21 cellular contexts compared by ENCODE assay signal in the genomic region with DNA sequence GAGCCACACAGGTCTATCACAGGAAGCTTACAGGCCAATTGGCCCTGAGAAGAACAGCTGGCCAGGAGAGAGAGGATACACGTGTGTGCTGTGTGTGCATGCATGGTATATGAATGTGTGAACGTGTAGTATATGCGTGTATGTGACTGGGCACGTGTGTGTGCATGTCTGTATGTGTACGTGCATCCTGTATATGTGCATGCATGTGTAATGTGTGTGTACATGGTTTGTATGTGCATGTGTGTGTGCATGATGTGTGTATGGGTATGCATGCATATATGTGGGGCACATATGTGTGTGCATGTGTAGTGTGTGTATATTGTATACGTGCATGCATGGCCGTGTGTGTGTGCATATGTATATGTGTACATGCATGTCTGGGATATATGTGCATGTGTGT. TPM values are rescaled to one million over a fixed set of nuclear protein-coding genes. Genes with fewer than 3 reads are reported as not detected.
"Had no signal": no experiment of that assay in that cellular context is flagged by ENCODE, and none has a peak within 500 bp of the region (broad histone marks: within the 10 kb centered on the region; RNA-seq: fewer than 3 reads in every experiment).

No MANE protein-coding gene starts in this region.

- H3K4me3 ChIP-seq: PC-9 had no signal

- H3K36me3 Mint-ChIP-seq: activated naive CD4-positive, alpha-beta T cell treated with anti-CD3 and anti-CD28 coated beads, Interleukin-2, amount 10 ng/mL, durations not matched to agents 7 days and 5 days; activated naive CD8-positive, alpha-beta T cell treated with anti-CD3 and anti-CD28 coated beads for 36 hours had no signal

- H3K4me3 Mint-ChIP-seq: activated CD4-positive, alpha-beta T cell treated with anti-CD3 and anti-CD28 coated beads for 36 hours; activated CD8-positive, alpha-beta T cell treated with anti-CD3 and anti-CD28 coated beads for 36 hours; activated naive CD4-positive, alpha-beta T cell treated with anti-CD3 and anti-CD28 coated beads, Interleukin-2, amount 10 ng/mL, durations not matched to agents 7 days and 5 days; activated naive CD8-positive, alpha-beta T cell treated with anti-CD3 and anti-CD28 coated beads for 36 hours; activated T-cell treated with anti-CD3 and anti-CD28 coated beads, Interleukin-2, amount 50 U/mL, for 72 hours had no signal

- H3K27me3 Mint-ChIP-seq: activated CD4-positive, alpha-beta T cell treated with anti-CD3 and anti-CD28 coated beads for 36 hours; activated CD8-positive, alpha-beta T cell treated with anti-CD3 and anti-CD28 coated beads for 36 hours; activated naive CD4-positive, alpha-beta T cell treated with anti-CD3 and anti-CD28 coated beads, Interleukin-2, amount 10 ng/mL, durations not matched to agents 7 days and 5 days; activated naive CD8-positive, alpha-beta T cell treated with anti-CD3 and anti-CD28 coated beads for 36 hours had no signal

- H3K27ac ChIP-seq: PC-9 had no signal

- DNase-seq: activated CD4-positive, alpha-beta T cell treated with anti-CD3 and anti-CD28 coated beads for 36 hours; activated CD8-positive, alpha-beta memory T cell treated with anti-CD3 and anti-CD28 coated beads, Interleukin-2, amount 50 U/mL, for 4 hours; activated CD8-positive, alpha-beta T cell treated with anti-CD3 and anti-CD28 coated beads for 36 hours; activated gamma-delta T cell treated with Interleukin-2 at 50 U/mL for 16 hours; activated naive CD4-positive, alpha-beta T cell treated with anti-CD3 and anti-CD28 coated beads, Interleukin-2, amount 10 ng/mL, durations not matched to agents 7 days and 5 days; activated naive CD8-positive, alpha-beta T cell treated with anti-CD3 and anti-CD28 coated beads for 36 hours; activated T-cell treated with anti-CD3 and anti-CD28 coated beads, Interleukin-2, amount 50 U/mL, for 72 hours; central memory CD4-positive, alpha-beta T cell; Kasumi-1; NCI-H1105 treated with DMSO at 0.1 percent for 48 hours; NCI-H1436 treated with DMSO at 0.1 percent for 48 hours; NCI-H187; NCI-H2081; NCI-H510A treated with DMSO at 0.1 percent for 48 hours; NCI-H69; PC-9; SIG-M5; T-helper 1 cell had no signal

- H3K4me2 ChIP-seq: PC-9 had no signal

- H3K4me1 Mint-ChIP-seq: activated CD4-positive, alpha-beta T cell treated with anti-CD3 and anti-CD28 coated beads for 36 hours; activated naive CD4-positive, alpha-beta T cell treated with anti-CD3 and anti-CD28 coated beads, Interleukin-2, amount 10 ng/mL, durations not matched to agents 7 days and 5 days; activated naive CD8-positive, alpha-beta T cell treated with anti-CD3 and anti-CD28 coated beads for 36 hours had no signal

- ATAC-seq: activated CD4-positive, alpha-beta T cell treated with anti-CD3 and anti-CD28 coated beads for 36 hours; activated CD8-positive, alpha-beta T cell treated with anti-CD3 and anti-CD28 coated beads for 36 hours; activated T-cell treated with anti-CD3 and anti-CD28 coated beads, Interleukin-2, amount 50 U/mL, for 72 hours had no signal

- H3K9me3 Mint-ChIP-seq: activated CD8-positive, alpha-beta T cell treated with anti-CD3 and anti-CD28 coated beads for 36 hours; activated naive CD4-positive, alpha-beta T cell treated with anti-CD3 and anti-CD28 coated beads, Interleukin-2, amount 10 ng/mL, durations not matched to agents 7 days and 5 days; activated naive CD8-positive, alpha-beta T cell treated with anti-CD3 and anti-CD28 coated beads for 36 hours; activated T-cell treated with anti-CD3 and anti-CD28 coated beads, Interleukin-2, amount 50 U/mL, for 72 hours; activated T-helper 2 cell treated with anti-CD3 and anti-CD28 coated beads, Interferon-gamma antibody, Interleukin-2, Interleukin-4, amounts not matched to agents 10 μg/mL and 5 μg/mL and 100 μg/mL, durations not matched to agents 14 hours and 24 hours and 36 hours had no signal

- H2AFZ ChIP-seq: PC-9 had no signal

- H3K27ac Mint-ChIP-seq: activated CD4-positive, alpha-beta T cell treated with anti-CD3 and anti-CD28 coated beads for 36 hours; activated CD8-positive, alpha-beta T cell treated with anti-CD3 and anti-CD28 coated beads for 36 hours; activated naive CD4-positive, alpha-beta T cell treated with anti-CD3 and anti-CD28 coated beads, Interleukin-2, amount 10 ng/mL, durations not matched to agents 7 days and 5 days; activated naive CD8-positive, alpha-beta T cell treated with anti-CD3 and anti-CD28 coated beads for 36 hours; activated T-cell treated with anti-CD3 and anti-CD28 coated beads, Interleukin-2, amount 50 U/mL, for 72 hours; activated T-helper 2 cell treated with anti-CD3 and anti-CD28 coated beads, Interferon-gamma antibody, Interleukin-2, Interleukin-4, amounts not matched to agents 10 μg/mL and 5 μg/mL and 100 μg/mL, durations not matched to agents 14 hours and 24 hours and 36 hours had no signal

RNA-seq across cellular contexts. Expression of a gene that starts 57.0 kb away (rescaled TPM):
- total RNA-seq: activated CD4-positive, alpha-beta T cell treated with anti-CD3 and anti-CD28 coated beads for 36 hours; activated CD8-positive, alpha-beta T cell treated with anti-CD3 and anti-CD28 coated beads for 36 hours; activated naive CD8-positive, alpha-beta T cell treated with anti-CD3 and anti-CD28 coated beads for 36 hours; activated T-cell treated with anti-CD3 and anti-CD28 coated beads, Interleukin-2, amount 50 U/mL, for 72 hours; activated T-helper 2 cell treated with anti-CD3 and anti-CD28 coated beads, Interferon-gamma antibody, Interleukin-2, Interleukin-4, amounts not matched to agents 10 μg/mL and 5 μg/mL and 100 μg/mL, durations not matched to agents 14 hours and 24 hours and 36 hours; chondrocyte; PC-9; T-helper 2 cell treated with Interferon-gamma antibody and Interleukin-4, amounts not matched to agents 100 ng/mL and 5 ng/mL, for 36 hours had no signal
